In the genomic region with DNA sequence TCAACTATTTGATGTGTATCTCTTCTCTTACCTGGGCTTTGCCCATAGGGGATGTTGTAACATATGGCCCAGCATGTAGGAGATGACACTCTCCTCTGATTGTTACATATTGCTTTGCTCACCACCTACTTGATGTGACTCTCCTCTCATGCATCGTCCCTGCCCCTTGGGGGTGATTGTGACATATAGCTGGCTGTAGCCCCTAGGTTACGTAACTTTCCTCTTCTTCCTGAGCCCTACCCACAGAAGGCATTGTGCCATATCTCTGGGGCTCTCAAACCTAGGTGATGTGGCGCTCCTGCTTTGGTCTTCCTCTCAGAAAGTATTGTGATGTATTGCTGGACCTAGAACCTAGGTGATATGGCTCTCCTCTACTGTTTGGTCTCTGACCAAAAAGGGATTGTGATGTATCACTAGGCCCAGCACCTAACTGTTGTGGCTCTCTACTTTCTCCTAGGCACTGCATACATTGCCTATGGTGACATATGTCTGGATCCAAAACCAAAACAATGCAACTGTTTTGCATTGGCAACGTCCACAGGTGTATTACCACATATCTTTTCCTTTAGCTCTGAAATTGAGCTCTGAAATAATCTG, we compare ENCODE assay signal across 31 cellular contexts.
DNase-seq lines count a peak whose midpoint lies in the region; ATAC-seq and TF ChIP-seq lines count a peak whose summit lies in the region.
"Had no signal": no experiment of that assay in that cellular context is flagged by ENCODE, and none has a peak within 500 bp of the region (broad histone marks: within the 10 kb centered on the region; RNA-seq: fewer than 3 reads in every experiment).

No MANE protein-coding gene starts in this region.

- peaks cover 16% of the 10 kb centered on the region for H3K36me3 Mint-ChIP-seq in memory B cell
- H3K36me3 Mint-ChIP-seq: IgD-negative memory B cell had no signal

- no peak for DNase-seq in DND-41
- DNase-seq in HL-60 (ENCODE audit: low read depth in 1 of 2, low spot score in 1 of 2): peak; percentile 34 to 79
- peak; percentile 36 for DNase-seq in SKM-1 (lab: John Stamatoyannopoulos, UW; ENCODE audit: unreplicated experiment)
- no peak for DNase-seq in memory B cell (ENCODE audit: low spot score in 2 of 2)
- DNase-seq: activated CD4-positive, alpha-beta T cell treated with anti-CD3 and anti-CD28 coated beads, Interleukin-2, amount 50 U/mL, for 1 hour; activated CD4-positive, CD25-positive, alpha-beta regulatory T cell; activated effector memory CD4-positive, alpha-beta T cell treated with anti-CD3 and anti-CD28 coated beads, Interleukin-2, amount 50 U/mL, for 16 hours; activated T-cell treated with anti-CD3 and anti-CD28 coated beads, Interleukin-2, amount 50 U/mL, for 1 hour; C1 segment of cervical spinal cord; DMS79; GDM1; hippocampal formation; left cardiac atrium; mesendoderm; NCI-H1417; NCI-H2029 treated with DMSO at 0.1 percent for 48 hours; NCI-H526; PC-9; SIG-M5; stimulated activated CD4-positive, alpha-beta T cell treated with anti-CD3 and anti-CD28 coated beads, Interleukin-1b, Interleukin-23, amount 100 ng/mL, for 48 hours; T-cell had no signal

- H3K36me3 ChIP-seq in DND-41 (ENCODE audit: insufficient read depth, low read length): no peaks in the 10 kb centered on the region
- H3K36me3 ChIP-seq: breast epithelium, right atrium auricular region, tibial nerve had no signal

- H3K27me3 ChIP-seq in DND-41 (ENCODE audit: insufficient read depth, low read length, poor library complexity) (no peaks in the 10 kb centered on the region), HL-60 (ENCODE audit: insufficient read depth, poor library complexity, severe bottlenecking) (no peaks in the 10 kb centered on the region)
- H3K27me3 ChIP-seq: breast epithelium, right atrium auricular region, tibial nerve had no signal

- H3K4me3 ChIP-seq in DND-41 (ENCODE audit: low read depth in 1 of 2, low read length in 2 of 2) (no peak overlapping the region), HL-60 (replicated peaks; ENCODE audit: insufficient read depth, low read length) (no peak overlapping the region)
- H3K4me3 ChIP-seq: breast epithelium, PC-9, right atrium auricular region, tibial nerve had no signal

- no peaks in the 10 kb centered on the region for H3K79me2 ChIP-seq in DND-41 (ENCODE audit: insufficient read depth, low read length)

- H3K4me1 ChIP-seq in DND-41 (ENCODE audit: insufficient read depth, low read length): no peaks in the 10 kb centered on the region
- H3K4me1 ChIP-seq: breast epithelium, parathyroid adenoma, right atrium auricular region, tibial nerve had no signal

- no peaks in the 10 kb centered on the region for H4K20me1 ChIP-seq in DND-41 (ENCODE audit: insufficient read depth, low read length)

- no peak overlapping the region for H3K4me3 Mint-ChIP-seq in memory B cell
- H3K4me3 Mint-ChIP-seq: activated naive CD8-positive, alpha-beta T cell; IgD-negative memory B cell; T-cell had no signal

- TF ChIP-seq CTCF in DND-41 (IDR thresholded peaks at IDR 0.05; ENCODE audit: borderline replicate concordance, extremely low read depth, low read length, poor library complexity, severe bottlenecking) (no peak), HL-60 (IDR thresholded peaks at IDR 0.05; ENCODE audit: insufficient read depth, low read length) (no peak)

- H3K9me3 Mint-ChIP-seq in memory B cell: peaks cover 24% of the 10 kb centered on the region

- ATAC-seq in DND-41 (ENCODE audit: insufficient read depth, low read depth): 0 out of 3 replicates have a peak, but pooled peaks have one; percentile 20
- peak; percentile 32 for ATAC-seq in memory B cell (ENCODE audit: low read depth)
- no peak for ATAC-seq in HG03095 (IDR thresholded peaks at IDR 0.05; ENCODE audit: unreplicated experiment)
- no peak for ATAC-seq in GM18873 (IDR thresholded peaks at IDR 0.05; ENCODE audit: low FRiP score, unreplicated experiment)
- ATAC-seq in HG03457 (IDR thresholded peaks at IDR 0.05; ENCODE audit: unreplicated experiment): no peak
- ATAC-seq: HCT116, left cardiac atrium, T-cell had no signal

- no peaks in the 10 kb centered on the region for H3K27me3 Mint-ChIP-seq in memory B cell
- H3K27me3 Mint-ChIP-seq: activated naive CD8-positive, alpha-beta T cell; IgD-negative memory B cell; T-cell had no signal

- no peaks in the 10 kb centered on the region for H3K9me3 ChIP-seq in DND-41 (ENCODE audit: insufficient read depth, low read length, severe bottlenecking)

- H3K27ac ChIP-seq in DND-41 (ENCODE audit: low read length) (no peak overlapping the region), HL-60 (replicated peaks) (peak overlapping the region; percentile 28)
- H3K27ac ChIP-seq: breast epithelium, parathyroid adenoma, PC-9, right atrium auricular region, tibial nerve had no signal

- H3K27ac Mint-ChIP-seq in memory B cell: no peak overlapping the region
- H3K27ac Mint-ChIP-seq: activated naive CD8-positive, alpha-beta T cell; IgD-negative memory B cell; T-cell had no signal

- H3K9ac ChIP-seq in DND-41 (ENCODE audit: low read depth, low read length): no peak overlapping the region
- H3K9ac ChIP-seq: parathyroid adenoma had no signal

- no peak overlapping the region for H2AFZ ChIP-seq in DND-41 (ENCODE audit: low read depth, low read length)
- H2AFZ ChIP-seq: parathyroid adenoma, PC-9 had no signal

- no peaks in the 10 kb centered on the region for H3K4me1 Mint-ChIP-seq in memory B cell
- H3K4me1 Mint-ChIP-seq: IgD-negative memory B cell had no signal

- no peak overlapping the region for H3K4me2 ChIP-seq in DND-41 (ENCODE audit: insufficient read depth, low read length)
- H3K4me2 ChIP-seq: PC-9 had no signal

Comparison
In these comparisons a context has a peak if more than half of its experiments do, and no peak if none do; other contexts are left out.
1. ATAC-seq: peak in DND-41 (single experiment) and memory B cell (single experiment); none in HG03095 (single experiment), GM18873 (single experiment) and HG03457 (single experiment).
2. DNase-seq: peak in HL-60 (2 of 2) and SKM-1 (single experiment); none in DND-41 (single experiment) and memory B cell (0 of 2).